ENCODE assay signal across 11 cellular contexts in the genomic region with DNA sequence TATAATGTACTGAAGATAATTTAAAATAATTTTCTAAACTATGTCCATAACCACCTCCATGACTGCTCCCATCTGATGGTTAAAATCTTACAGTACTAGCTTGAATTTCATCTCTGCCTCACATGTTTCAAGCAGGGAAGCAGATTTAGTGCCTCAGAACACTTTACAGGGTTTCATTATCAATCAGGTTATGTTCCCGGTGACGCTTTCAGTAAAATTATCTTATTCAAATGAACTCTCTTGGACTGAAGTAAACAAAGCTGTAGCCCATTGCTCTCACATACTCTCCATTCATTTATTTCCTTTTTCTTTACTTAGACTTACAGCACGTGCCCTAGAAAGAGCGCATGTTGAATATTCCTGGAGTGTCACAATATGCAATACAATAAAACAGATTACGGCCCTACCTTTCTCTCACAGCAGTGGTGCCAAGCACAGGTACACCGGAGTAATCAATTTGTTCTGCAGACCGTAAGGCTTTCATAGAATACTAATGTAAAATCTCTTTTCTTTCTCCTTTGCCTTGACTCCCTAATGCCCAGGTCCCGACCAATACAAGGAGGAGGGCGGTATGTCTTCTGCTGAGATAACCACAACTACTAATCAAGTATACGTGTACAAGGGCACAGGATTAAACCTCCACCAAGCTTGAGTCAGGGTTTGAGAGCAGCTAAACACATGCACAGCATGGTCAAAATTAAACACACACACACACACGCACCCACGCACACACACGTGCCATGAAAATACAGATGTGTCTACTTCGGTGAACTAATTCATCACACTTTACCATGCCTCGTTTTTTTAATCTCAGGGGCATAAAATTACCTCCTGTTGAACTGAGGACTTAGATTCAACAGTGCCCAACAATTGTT.
DNase-seq lines count a peak whose midpoint lies in the region; ATAC-seq and TF ChIP-seq lines count a peak whose summit lies in the region.
"Had no signal": no experiment of that assay in that cellular context is flagged by ENCODE, and none has a peak within 500 bp of the region (broad histone marks: within the 10 kb centered on the region; RNA-seq: fewer than 3 reads in every experiment).

No MANE protein-coding gene starts in this region.

- peak overlapping the region; percentile 98 for H3K4me3 ChIP-seq in endocrine pancreas (ENCODE audit: control insufficient read depth, insufficient read depth, low read length)
- H3K4me3 ChIP-seq in body of pancreas = no peak overlapping the region

- peaks cover 4% of the 10 kb centered on the region for H3K27me3 Mint-ChIP-seq in glutamatergic neuron (ENCODE audit: unreplicated experiment)

- TF ChIP-seq CTCF in glutamatergic neuron (IDR thresholded peaks at IDR 0.05; ENCODE audit: partially characterized antibody, unreplicated experiment) = no peak
- TF ChIP-seq CTCF in body of pancreas (IDR thresholded peaks at IDR 0.05) = no peak

- no peak for TF ChIP-seq POLR2A in body of pancreas (IDR thresholded peaks at IDR 0.05)

- no peaks in the 10 kb centered on the region for H3K36me3 ChIP-seq in endocrine pancreas (ENCODE audit: control insufficient read depth, insufficient read depth, low read length)
- H3K36me3 ChIP-seq in body of pancreas (replicated peaks in 1 of 2; ENCODE audit: insufficient read depth in 1 of 2, low read depth in 2 of 2) = no peaks in the 10 kb centered on the region

- ATAC-seq in GM21423 (IDR thresholded peaks at IDR 0.05; ENCODE audit: unreplicated experiment) (peak; percentile 71), HG03342 (IDR thresholded peaks at IDR 0.05; ENCODE audit: unreplicated experiment) (peak; percentile 86), HG03571 (IDR thresholded peaks at IDR 0.05; ENCODE audit: unreplicated experiment) (no peak), body of pancreas (no peak)

- peak; percentile 57 for DNase-seq in G401 (ENCODE audit: low spot score)
- no peak for DNase-seq in mesenteric fat pad (ENCODE audit: low spot score)
- no peak for DNase-seq in glutamatergic neuron
- DNase-seq in body of pancreas = no peak
- DNase-seq: activated CD4-positive, alpha-beta T cell treated with anti-CD3 and anti-CD28 coated beads for 48 hours; NK-92 treated with Interleukin-12 subunit alpha and Interleukin-12 subunit beta, amount 100 ng/mL, for 24 hours had no signal

- H3K27me3 ChIP-seq in endocrine pancreas (ENCODE audit: control insufficient read depth, insufficient read depth, low read length) = no peaks in the 10 kb centered on the region
- no peaks in the 10 kb centered on the region for H3K27me3 ChIP-seq in body of pancreas

- peaks cover 46% of the 10 kb centered on the region for H3K4me1 Mint-ChIP-seq in glutamatergic neuron (ENCODE audit: low read depth, unreplicated experiment)

- H3K9me3 ChIP-seq in endocrine pancreas (ENCODE audit: control insufficient read depth, low read length) (no peaks in the 10 kb centered on the region), body of pancreas (no peaks in the 10 kb centered on the region)

- no peak overlapping the region for H3K4me3 Mint-ChIP-seq in glutamatergic neuron (ENCODE audit: unreplicated experiment)

- H3K27ac ChIP-seq in body of pancreas = peak overlapping the region in 1 of 4 donors; percentile 16
- H3K27ac ChIP-seq: HL-60 had no signal

- H3K9me3 Mint-ChIP-seq in glutamatergic neuron (ENCODE audit: unreplicated experiment) = peaks cover 11% of the 10 kb centered on the region

- H3K9ac ChIP-seq in endocrine pancreas (ENCODE audit: control insufficient read depth, insufficient read depth, low read length) = peak overlapping the region; percentile 26

- H3K4me1 ChIP-seq in endocrine pancreas (ENCODE audit: control insufficient read depth, insufficient read depth, low read length) (peaks cover 58% of the 10 kb centered on the region), body of pancreas (peaks cover 64% of the 10 kb centered on the region)

- in situ Hi-C loops in G401 (cut with HindIII; ENCODE audit: low sequenced_read_pairs) = no loop called here

- 46 to 49% methylated on average over 15 of the region's 15 CpGs for WGBS in body of pancreas, 2 donors

- no peak overlapping the region for H3K27ac Mint-ChIP-seq in glutamatergic neuron (ENCODE audit: unreplicated experiment)

- H3K36me3 Mint-ChIP-seq in glutamatergic neuron (ENCODE audit: unreplicated experiment) = no peaks in the 10 kb centered on the region

- intact Hi-C loops in body of pancreas (cut with DNase I) = no loop called here

Comparison
In these comparisons a context has a peak if more than half of its experiments do, and no peak if none do; other contexts are left out.
1. ATAC-seq: peak in GM21423 (single experiment) and HG03342 (single experiment); none in HG03571 (single experiment) and body of pancreas (single experiment).